Comparison of ENCODE assay signal across 1 cellular context in genomic region chr3:14440168-14440518, GRCh38.
TF ChIP-seq lines count a peak whose summit lies in the region.

No MANE protein-coding gene starts in this region.

TF ChIP-seq in HCT116, 20 proteins besides CTCF, POLR2A, EP300 and RAD21 (continued from another document):
- TF ChIP-seq ZBTB33 (IDR thresholded peaks at IDR 0.05; ENCODE audit: extremely low read depth, insufficient replicate concordance, low read length) (no peak), TCF7L2 (IDR thresholded peaks at IDR 0.05; ENCODE audit: borderline replicate concordance, extremely low read depth, insufficient read depth, insufficient read length) (no peak), YY1 (IDR thresholded peaks at IDR 0.05; ENCODE audit: extremely low read depth, insufficient replicate concordance, low read depth, low read length) (no peak)
